Comparison of ENCODE assay signal across 1 cellular context in genomic region chr3:3126477-3127431, GRCh38.
TF ChIP-seq lines count a peak whose summit lies in the region.

Gene TRNT1, plus strand, starts transcription at chr3:3126940. Its CDS starts 2,101 bp downstream, at chr3:3129041.

TF ChIP-seq in K562, 482 proteins besides CTCF, POLR2A, EP300 and RAD21 (continued from another document and continues in another):
- TF ChIP-seq ETS1 (conservative IDR thresholded peaks at IDR 0.05; ENCODE audit: control insufficient read depth, low read depth, low read length) (peak; percentile 92), ZNF644 (tag; IDR thresholded peaks at IDR 0.05; ENCODE audit: low read depth) (no peak; the same call in 1 of the 2 replicates), ZNF79 (CRISPR knock-in tag; IDR thresholded peaks at IDR 0.05; ENCODE audit: low read depth) (no peak), ZNF41 (CRISPR knock-in tag; conservative IDR thresholded peaks at IDR 0.05) (no peak), ETV1 (tag; conservative IDR thresholded peaks at IDR 0.05; ENCODE audit: low read depth) (peak; percentile 82), SLC30A9 (CRISPR knock-in tag; IDR thresholded peaks at IDR 0.05) (no peak), TRIM28 (IDR thresholded peaks at IDR 0.05) (no peak), PYGO2 (tag; IDR thresholded peaks at IDR 0.05) (no peak), RBM14 (IDR thresholded peaks at IDR 0.05; ENCODE audit: borderline replicate concordance, insufficient read depth, low read depth, low read length) (0 out of 2 replicates have a peak, but pooled peaks have one; percentile 82), ZNF589 (CRISPR knock-in tag; IDR thresholded peaks at IDR 0.05; ENCODE audit: low read depth) (no peak; the same call in 1 of the 2 replicates), SIN3A (IDR thresholded peaks at IDR 0.05; ENCODE audit: borderline replicate concordance in 2 of 2, control insufficient read depth in 1 of 2, low read depth in 2 of 2, low read length in 2 of 2) (peak; percentile 60 to 81; a peak in 2 of 4 replicates), RBM34 (IDR thresholded peaks at IDR 0.05; ENCODE audit: borderline replicate concordance, insufficient read depth, low read length) (0 out of 2 replicates have a peak, but pooled peaks have one; percentile 26), SMAD4 (CRISPR knock-in tag; conservative IDR thresholded peaks at IDR 0.05) (no peak; the same call in none of the 2 replicates), MYC (IDR thresholded peaks at IDR 0.05; ENCODE audit: low read depth, low read length) (peak; percentile 82), MYC (CRISPR knock-in tag; IDR thresholded peaks at IDR 0.05; ENCODE audit: borderline replicate concordance, low read depth) (peak; percentile 94), HDAC3 (IDR thresholded peaks at IDR 0.05; ENCODE audit: borderline replicate concordance, partially characterized antibody) (no peak), MCM5 (IDR thresholded peaks at IDR 0.05; ENCODE audit: low read depth) (no peak), ZEB2 (IDR thresholded peaks at IDR 0.05) (no peak), GATA2 (CRISPR knock-in tag; IDR thresholded peaks at IDR 0.05) (no peak), MAZ (CRISPR knock-in tag; conservative IDR thresholded peaks at IDR 0.05 in 1 of 2, IDR thresholded peaks at IDR 0.05 in 1 of 2) (peak; percentile 87 to 90), TARDBP (IDR thresholded peaks at IDR 0.05) (no peak; the same call in 1 of the 2 replicates), ATF2 (CRISPR knock-in tag; IDR thresholded peaks at IDR 0.05) (peak; percentile 99), SAFB2 (IDR thresholded peaks at IDR 0.05; ENCODE audit: borderline replicate concordance, low read depth, low read length, severe bottlenecking) (no peak), ZNF696 (CRISPR knock-in tag; conservative IDR thresholded peaks at IDR 0.05) (no peak), ARID3B (CRISPR knock-in tag; IDR thresholded peaks at IDR 0.05; ENCODE audit: borderline replicate concordance) (no peak), LARP7 (IDR thresholded peaks at IDR 0.05) (no peak), ZNF77 (CRISPR knock-in tag; IDR thresholded peaks at IDR 0.05) (no peak), ZNF511 (CRISPR knock-in tag; IDR thresholded peaks at IDR 0.05) (peak; percentile 89), GTF3C2 (IDR thresholded peaks at IDR 0.05; ENCODE audit: borderline replicate concordance, extremely low read depth, insufficient read length) (no peak), ARID2 (IDR thresholded peaks at IDR 0.05) (no peak), ZBTB17 (CRISPR knock-in tag; IDR thresholded peaks at IDR 0.05) (peak; percentile 62; the same call in 1 of the 2 replicates), BRD9 (IDR thresholded peaks at IDR 0.05; ENCODE audit: low read depth, partially characterized antibody) (no peak), ZNF282 (CRISPR knock-in tag; IDR thresholded peaks at IDR 0.05) (no peak), ILK (tag; IDR thresholded peaks at IDR 0.05; ENCODE audit: borderline replicate concordance, low read depth) (no peak), ZNF699 (CRISPR knock-in tag; IDR thresholded peaks at IDR 0.05; ENCODE audit: insufficient replicate concordance) (no peak), NCOA4 (IDR thresholded peaks at IDR 0.05; ENCODE audit: partially characterized antibody) (no peak), HDAC1 (IDR thresholded peaks at IDR 0.05) (peak in 1 of 2 experiments; percentile 96; a peak in 2 of 4 replicates), ZNF436 (CRISPR knock-in tag; IDR thresholded peaks at IDR 0.05) (no peak), PTBP1 (IDR thresholded peaks at IDR 0.05; ENCODE audit: low read depth, low read length) (0 out of 2 replicates have a peak, but pooled peaks have one; percentile 51), GATAD2A (IDR thresholded peaks at IDR 0.05) (0 out of 2 replicates have a peak, but pooled peaks have one; percentile 28), RFX1 (IDR thresholded peaks at IDR 0.05) (no peak), ZNF263 (CRISPR knock-in tag; IDR thresholded peaks at IDR 0.05; ENCODE audit: borderline replicate concordance) (peak; percentile 61; the same call in 1 of the 2 replicates), ZKSCAN3 (CRISPR knock-in tag; IDR thresholded peaks at IDR 0.05) (no peak), NELFE (IDR thresholded peaks at IDR 0.05; ENCODE audit: insufficient read depth, insufficient read length) (no peak), RBFOX2 (IDR thresholded peaks at IDR 0.05; ENCODE audit: low read depth, low read length) (peak; percentile 99), CHD1 (IDR thresholded peaks at IDR 0.05; ENCODE audit: low read length) (no peak), HNRNPK (IDR thresholded peaks at IDR 0.05; ENCODE audit: low read depth, low read length, poor library complexity, severe bottlenecking) (no peak), COPS2 (conservative IDR thresholded peaks at IDR 0.05) (no peak), FOXP1 (CRISPR knock-in tag; IDR thresholded peaks at IDR 0.05) (peak; percentile 96), CCAR2 (IDR thresholded peaks at IDR 0.05; ENCODE audit: low read depth, low read length) (no peak), CBX5 (IDR thresholded peaks at IDR 0.05; ENCODE audit: borderline replicate concordance, low read depth) (no peak), SNIP1 (IDR thresholded peaks at IDR 0.05; ENCODE audit: low read depth) (peak; percentile 72; the same call in 1 of the 2 replicates), RERE (CRISPR knock-in tag; IDR thresholded peaks at IDR 0.05; ENCODE audit: borderline replicate concordance) (no peak), ZNF780A (CRISPR knock-in tag; IDR thresholded peaks at IDR 0.05) (no peak), HIVEP1 (CRISPR knock-in tag; IDR thresholded peaks at IDR 0.05) (no peak), HSF4 (CRISPR knock-in tag; IDR thresholded peaks at IDR 0.05; ENCODE audit: borderline replicate concordance) (no peak), ZNF212 (CRISPR knock-in tag; IDR thresholded peaks at IDR 0.05) (0 out of 2 replicates have a peak, but pooled peaks have one; percentile 33), U2AF1 (optimal IDR thresholded peaks at IDR 0.05; ENCODE audit: low read depth, low read length) (no peak), ZNF398 (CRISPR knock-in tag; IDR thresholded peaks at IDR 0.05) (no peak), CBFA2T3 (IDR thresholded peaks at IDR 0.05) (peak; percentile 16; the same call in 1 of the 2 replicates), SPI1 (IDR thresholded peaks at IDR 0.05; ENCODE audit: borderline replicate concordance, low read depth, low read length) (peak; percentile 67; the same call in 1 of the 2 replicates), MCM7 (IDR thresholded peaks at IDR 0.05) (no peak), POU5F1 (IDR thresholded peaks at IDR 0.05; ENCODE audit: borderline replicate concordance, low read depth, low read length, partially characterized antibody) (no peak), ZNF384 (IDR thresholded peaks at IDR 0.05; ENCODE audit: low read depth, low read length) (no peak)
